In the genomic region with DNA sequence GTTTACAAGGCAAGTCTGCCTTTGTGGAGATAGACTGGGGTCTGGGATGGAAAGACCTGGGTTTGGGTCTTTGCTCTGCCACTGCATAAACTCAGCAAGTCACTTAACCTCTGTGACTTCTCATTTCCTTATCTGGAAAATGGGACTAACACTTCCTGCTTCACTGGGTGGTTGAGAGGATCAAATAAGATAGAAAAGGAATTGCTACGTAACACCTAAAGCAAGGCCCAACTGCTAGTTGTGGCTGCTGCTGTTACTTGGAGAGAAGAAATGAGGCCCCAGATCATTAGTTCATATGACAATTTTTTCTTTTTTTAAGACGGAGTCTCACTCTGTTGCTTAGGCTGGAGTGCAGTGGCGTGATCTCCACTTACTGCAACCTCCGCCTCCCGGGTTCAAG, we compare ENCODE assay signal across 1 cellular context.
TF ChIP-seq lines count a peak whose summit lies in the region.

No MANE protein-coding gene starts in this region.

TF ChIP-seq in GM12878, 131 proteins besides CTCF, POLR2A, EP300 and RAD21 (continued from another document):
- TF ChIP-seq, protein P1, sequence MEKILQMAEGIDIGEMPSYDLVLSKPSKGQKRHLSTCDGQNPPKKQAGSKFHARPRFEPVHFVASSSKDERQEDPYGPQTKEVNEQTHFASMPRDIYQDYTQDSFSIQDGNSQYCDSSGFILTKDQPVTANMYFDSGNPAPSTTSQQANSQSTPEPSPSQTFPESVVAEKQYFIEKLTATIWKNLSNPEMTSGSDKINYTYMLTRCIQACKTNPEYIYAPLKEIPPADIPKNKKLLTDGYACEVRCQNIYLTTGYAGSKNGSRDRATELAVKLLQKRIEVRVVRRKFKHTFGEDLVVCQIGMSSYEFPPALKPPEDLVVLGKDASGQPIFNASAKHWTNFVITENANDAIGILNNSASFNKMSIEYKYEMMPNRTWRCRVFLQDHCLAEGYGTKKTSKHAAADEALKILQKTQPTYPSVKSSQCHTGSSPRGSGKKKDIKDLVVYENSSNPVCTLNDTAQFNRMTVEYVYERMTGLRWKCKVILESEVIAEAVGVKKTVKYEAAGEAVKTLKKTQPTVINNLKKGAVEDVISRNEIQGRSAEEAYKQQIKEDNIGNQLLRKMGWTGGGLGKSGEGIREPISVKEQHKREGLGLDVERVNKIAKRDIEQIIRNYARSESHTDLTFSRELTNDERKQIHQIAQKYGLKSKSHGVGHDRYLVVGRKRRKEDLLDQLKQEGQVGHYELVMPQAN (conservative IDR thresholded peaks at IDR 0.05) = no peak
- TF ChIP-seq ZBTB33 (IDR thresholded peaks at IDR 0.05) (no peak), E4F1 (IDR thresholded peaks at IDR 0.05; ENCODE audit: borderline replicate concordance, partially characterized antibody) (no peak), POLR2AphosphoS2 (IDR thresholded peaks at IDR 0.05; ENCODE audit: low read depth, low read length) (no peak), SREBF2 (IDR thresholded peaks at IDR 0.05; ENCODE audit: low read length) (no peak), CREM (IDR thresholded peaks at IDR 0.05; ENCODE audit: low read depth) (no peak)
- TF ChIP-seq, protein P2, sequence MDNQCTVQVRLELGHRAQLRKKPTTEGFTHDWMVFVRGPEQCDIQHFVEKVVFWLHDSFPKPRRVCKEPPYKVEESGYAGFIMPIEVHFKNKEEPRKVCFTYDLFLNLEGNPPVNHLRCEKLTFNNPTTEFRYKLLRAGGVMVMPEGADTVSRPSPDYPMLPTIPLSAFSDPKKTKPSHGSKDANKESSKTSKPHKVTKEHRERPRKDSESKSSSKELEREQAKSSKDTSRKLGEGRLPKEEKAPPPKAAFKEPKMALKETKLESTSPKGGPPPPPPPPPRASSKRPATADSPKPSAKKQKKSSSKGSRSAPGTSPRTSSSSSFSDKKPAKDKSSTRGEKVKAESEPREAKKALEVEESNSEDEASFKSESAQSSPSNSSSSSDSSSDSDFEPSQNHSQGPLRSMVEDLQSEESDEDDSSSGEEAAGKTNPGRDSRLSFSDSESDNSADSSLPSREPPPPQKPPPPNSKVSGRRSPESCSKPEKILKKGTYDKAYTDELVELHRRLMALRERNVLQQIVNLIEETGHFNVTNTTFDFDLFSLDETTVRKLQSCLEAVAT (IDR thresholded peaks at IDR 0.05) = no peak
- TF ChIP-seq, protein P3, sequence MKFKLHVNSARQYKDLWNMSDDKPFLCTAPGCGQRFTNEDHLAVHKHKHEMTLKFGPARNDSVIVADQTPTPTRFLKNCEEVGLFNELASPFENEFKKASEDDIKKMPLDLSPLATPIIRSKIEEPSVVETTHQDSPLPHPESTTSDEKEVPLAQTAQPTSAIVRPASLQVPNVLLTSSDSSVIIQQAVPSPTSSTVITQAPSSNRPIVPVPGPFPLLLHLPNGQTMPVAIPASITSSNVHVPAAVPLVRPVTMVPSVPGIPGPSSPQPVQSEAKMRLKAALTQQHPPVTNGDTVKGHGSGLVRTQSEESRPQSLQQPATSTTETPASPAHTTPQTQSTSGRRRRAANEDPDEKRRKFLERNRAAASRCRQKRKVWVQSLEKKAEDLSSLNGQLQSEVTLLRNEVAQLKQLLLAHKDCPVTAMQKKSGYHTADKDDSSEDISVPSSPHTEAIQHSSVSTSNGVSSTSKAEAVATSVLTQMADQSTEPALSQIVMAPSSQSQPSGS (IDR thresholded peaks at IDR 0.05; ENCODE audit: low read length) = no peak
